15 cellular contexts compared by ENCODE assay signal in the genomic region with DNA sequence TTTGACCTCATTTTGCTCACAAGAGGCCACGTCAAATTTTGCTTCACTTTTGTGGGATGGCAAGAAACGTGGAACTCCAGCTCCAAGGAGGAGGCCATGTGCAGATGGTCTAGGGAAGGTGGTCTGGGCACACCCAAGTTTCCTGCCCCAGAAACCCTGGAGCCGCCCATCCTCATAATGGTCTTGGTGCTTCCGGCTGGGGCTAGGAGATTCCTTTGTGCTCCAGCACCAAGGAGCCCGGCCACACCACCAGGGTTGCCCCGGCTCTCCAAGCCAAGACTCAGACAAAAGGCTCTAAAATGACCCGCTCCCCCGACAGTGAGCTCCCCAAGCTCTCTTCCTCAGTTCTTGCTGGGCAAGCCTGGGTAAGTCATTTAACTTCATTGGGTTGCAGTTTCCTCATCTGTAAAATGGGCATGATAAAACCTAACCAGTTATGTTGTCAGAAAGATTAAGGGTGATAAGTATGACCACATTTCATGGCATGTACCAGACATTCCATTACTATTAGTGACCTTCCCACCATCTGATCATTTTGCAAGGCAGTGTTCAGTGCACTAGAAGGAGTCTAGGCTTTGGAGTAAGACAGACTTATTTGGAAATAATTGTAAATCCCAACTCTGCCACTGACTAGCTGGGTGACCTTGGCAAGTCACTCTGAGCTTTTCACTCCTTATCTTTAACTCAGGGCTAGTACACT. TPM values are rescaled to one million over a fixed set of nuclear protein-coding genes. Genes with fewer than 3 reads are reported as not detected.
DNase-seq lines count a peak whose midpoint lies in the region; ATAC-seq, FAIRE-seq and TF ChIP-seq lines count a peak whose summit lies in the region.
"Had no signal": no experiment of that assay in that cellular context is flagged by ENCODE, and none has a peak within 500 bp of the region (broad histone marks: within the 10 kb centered on the region; RNA-seq: fewer than 3 reads in every experiment).

No MANE protein-coding gene starts in this region.

- intact Hi-C loops in heart left ventricle (cut with DNase I): no loop called here

- H4K20me1 ChIP-seq in astrocyte (ENCODE audit: insufficient read depth, low read length): no peaks in the 10 kb centered on the region

- H3K9me3 ChIP-seq in HEK293 (ENCODE audit: control insufficient read depth, insufficient read depth, low read depth, low read length): no peaks in the 10 kb centered on the region
- H3K9me3 ChIP-seq in astrocyte (ENCODE audit: insufficient read depth, low read depth, low read length): peaks cover 7% of the 10 kb centered on the region
- H3K9me3 ChIP-seq in heart left ventricle: peaks cover 0 to 5% (median 0%) of the 10 kb centered on the region in 12 donors
- no peaks in the 10 kb centered on the region for H3K9me3 ChIP-seq in stomach smooth muscle (ENCODE audit: control insufficient read depth in 2 of 2, low read length in 2 of 2)

- H2AFZ ChIP-seq in astrocyte (ENCODE audit: low read depth, low read length): no peak overlapping the region

- peak in 2 of 4 donors; percentile 22 to 28 for ATAC-seq in heart left ventricle
- no peak for ATAC-seq in GM21737 (IDR thresholded peaks at IDR 0.05; ENCODE audit: unreplicated experiment)
- ATAC-seq in HG03095 (IDR thresholded peaks at IDR 0.05; ENCODE audit: unreplicated experiment): no peak

- no peak overlapping the region for H3K4me3 Mint-ChIP-seq in astrocyte (ENCODE audit: unreplicated experiment)
- H3K4me3 Mint-ChIP-seq: memory B cell had no signal

- H3K27ac Mint-ChIP-seq in astrocyte (ENCODE audit: unreplicated experiment): peak overlapping the region; percentile 93
- H3K27ac Mint-ChIP-seq: memory B cell had no signal

- FAIRE-seq in astrocyte (lab: Jason Lieb, UNC): peak; percentile 29

- H3K4me2 ChIP-seq in astrocyte (ENCODE audit: low read length): peak overlapping the region; percentile 18

- H3K27me3 Mint-ChIP-seq in astrocyte (ENCODE audit: low read depth, unreplicated experiment): no peaks in the 10 kb centered on the region

- CTCF ChIA-PET in HEK293 (lab: Yijun Ruan, JAX): interaction anchor here (0.7 to 3.1 kb wide), 2 partner anchors 18 to 707 kb away, joined by 3 to 13 read pairs; no protein-coding TSS in a partner anchor

- DNase-seq in astrocyte (ENCODE audit: low read depth): peak; percentile 85
- DNase-seq in heart left ventricle: no peak
- no peak for DNase-seq in stimulated activated CD8-positive, alpha-beta memory T cell treated with anti-CD3 and anti-CD28 coated beads, Interleukin-4, amount 100 ng/mL, for 48 hours
- no peak for DNase-seq in AG08396 (ENCODE audit: low spot score)
- DNase-seq: activated CD4-positive, alpha-beta T cell treated with anti-CD3 and anti-CD28 coated beads, Interleukin-2, amount 50 U/mL, for 4 hours; activated gamma-delta T cell treated with Interleukin-2 at 50 U/mL for 16 hours; DMS53; hippocampal formation; stimulated activated CD4-positive, alpha-beta T cell treated with anti-CD3 and anti-CD28 coated beads, Interleukin-4, amount 100 ng/mL, for 4 hours had no signal

- H3K4me1 ChIP-seq in HEK293 (ENCODE audit: control insufficient read depth, insufficient read depth, low read length): no peaks in the 10 kb centered on the region
- peaks cover 67% of the 10 kb centered on the region for H3K4me1 ChIP-seq in astrocyte (ENCODE audit: insufficient read depth, low read length)
- H3K4me1 ChIP-seq in heart left ventricle: peaks cover 9 to 91% (median 64%) of the 10 kb centered on the region in 12 donors
- peaks cover 55% of the 10 kb centered on the region for H3K4me1 ChIP-seq in stomach smooth muscle (ENCODE audit: control insufficient read depth, insufficient read depth, low read length)

- POLR2A ChIA-PET in HEK293 (lab: Yijun Ruan, JAX): no interaction called here

- H3K27me3 ChIP-seq in astrocyte (ENCODE audit: insufficient read depth, low read length) (no peaks in the 10 kb centered on the region), heart left ventricle (no peaks in the 10 kb centered on the region), stomach smooth muscle (ENCODE audit: control insufficient read depth in 1 of 2, insufficient read depth in 2 of 2, low read length in 2 of 2) (no peaks in the 10 kb centered on the region)

- no peaks in the 10 kb centered on the region for H3K36me3 ChIP-seq in HEK293 (ENCODE audit: control insufficient read depth in 2 of 2, insufficient read depth in 1 of 2, low read length in 2 of 2)
- no peaks in the 10 kb centered on the region for H3K36me3 ChIP-seq in astrocyte (ENCODE audit: insufficient read depth, low read length)
- no peaks in the 10 kb centered on the region for H3K36me3 ChIP-seq in heart left ventricle
- H3K36me3 ChIP-seq in stomach smooth muscle (ENCODE audit: control insufficient read depth in 2 of 2, insufficient read depth in 2 of 2, low read length in 2 of 2): no peaks in the 10 kb centered on the region

- H3K79me2 ChIP-seq in astrocyte (ENCODE audit: insufficient read depth, low read length): peaks cover 10% of the 10 kb centered on the region

- H3K4me3 ChIP-seq in HEK293 (ENCODE audit: low read depth, low read length): no peak overlapping the region
- no peak overlapping the region for H3K4me3 ChIP-seq in astrocyte (ENCODE audit: insufficient read depth, low read depth, low read length)
- H3K4me3 ChIP-seq in heart left ventricle: no peak overlapping the region
- H3K4me3 ChIP-seq in stomach smooth muscle (ENCODE audit: low read length in 2 of 2): no peak overlapping the region

- peaks cover 43% of the 10 kb centered on the region for H3K36me3 Mint-ChIP-seq in astrocyte (ENCODE audit: low read depth, unreplicated experiment)
- H3K36me3 Mint-ChIP-seq: memory B cell had no signal

- H3K9me3 Mint-ChIP-seq in astrocyte (ENCODE audit: unreplicated experiment): peaks cover 4% of the 10 kb centered on the region
- H3K9me3 Mint-ChIP-seq: memory B cell had no signal

- peaks cover 58% of the 10 kb centered on the region for H3K4me1 Mint-ChIP-seq in astrocyte (ENCODE audit: low read depth, unreplicated experiment)
- H3K4me1 Mint-ChIP-seq: memory B cell had no signal

- H3K27ac ChIP-seq in HEK293 (ENCODE audit: extremely low read depth, low read depth, low read length): no peak overlapping the region
- peak overlapping the region; percentile 76 for H3K27ac ChIP-seq in astrocyte (ENCODE audit: low read depth, low read length)
- H3K27ac ChIP-seq in heart left ventricle: peak overlapping the region in 11 of 12 donors; percentile 60 to 90 (median 72)
- H3K27ac ChIP-seq in stomach smooth muscle (ENCODE audit: low read length): peak overlapping the region; percentile 11

- TF ChIP-seq POLR2A in heart left ventricle (IDR thresholded peaks at IDR 0.05): no peak

- peak overlapping the region; percentile 54 for H3K9ac ChIP-seq in astrocyte (ENCODE audit: low read length)
- no peak overlapping the region for H3K9ac ChIP-seq in stomach smooth muscle (ENCODE audit: low read length in 2 of 2)

- no peak for TF ChIP-seq CTCF in HEK293 (tag by site-specific recombination; IDR thresholded peaks at IDR 0.05)
- no peak for TF ChIP-seq CTCF in astrocyte (IDR thresholded peaks at IDR 0.05; ENCODE audit: insufficient read depth, low read depth, low read length)
- no peak for TF ChIP-seq CTCF in heart left ventricle (IDR thresholded peaks at IDR 0.05)

- WGBS in heart left ventricle, 4 donors: 74 to 76% (median 75%) methylated on average over 7 to 8 of the region's 8 CpGs

TF ChIP-seq in HEK293, 187 proteins besides CTCF, POLR2A, EP300 and RAD21:
- TF ChIP-seq ZIC2 (tag by site-specific recombination; IDR thresholded peaks at IDR 0.05) (0 out of 2 replicates have a peak, but pooled peaks have one; percentile 2), ZNF146 (tag by site-specific recombination; IDR thresholded peaks at IDR 0.05) (no peak), KLF10 (tag by site-specific recombination; IDR thresholded peaks at IDR 0.05) (no peak)

RNA-seq across cellular contexts. Expression of gene DKK3, which starts 23.3 kb away (rescaled TPM):
- total RNA-seq in astrocyte (307 and 328 TPM in 2 replicates), heart left ventricle (100 to 1,000 TPM; 405 to 851 (median 724) TPM)
- polyA plus RNA-seq in heart left ventricle: 100 to 1,000 TPM; 117 to 396 TPM
- total RNA-seq: T-helper 1 cell treated with Interleukin-12 subunit alpha and Interleukin-12 subunit beta and Interleukin-4 antibody, amounts not matched to agents 30 ng/mL and 1 ng/mL, for 36 hours had no signal
